Comparison of ENCODE assay signal across 15 cellular contexts in the genomic region with DNA sequence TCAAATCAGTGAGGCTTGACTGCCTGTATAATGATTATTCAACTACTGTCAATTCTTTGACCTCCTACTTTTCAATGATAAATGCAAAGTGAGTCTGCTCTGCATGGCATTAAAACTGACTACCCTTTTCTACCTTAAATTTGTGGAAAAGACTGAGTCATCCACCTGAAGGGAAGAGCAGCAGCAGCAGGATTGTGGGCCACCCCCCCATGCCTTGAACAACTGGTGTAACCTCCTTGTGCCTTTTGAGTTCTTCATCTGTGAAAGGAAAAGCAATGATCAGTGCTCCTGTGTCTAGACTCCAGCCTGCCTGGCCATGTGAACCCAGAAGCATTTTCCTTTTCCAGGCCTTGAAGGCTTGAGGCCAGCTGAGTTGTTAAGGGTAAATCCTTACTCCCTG.
"Had no signal": no experiment of that assay in that cellular context is flagged by ENCODE, and none has a peak within 500 bp of the region (broad histone marks: within the 10 kb centered on the region; RNA-seq: fewer than 3 reads in every experiment).

No MANE protein-coding gene starts in this region.

- H3K4me1 ChIP-seq: lower lobe of right lung, prostate gland had no signal

- H3K27ac ChIP-seq: dorsolateral prefrontal cortex, gastrocnemius medialis, lower lobe of right lung, prostate gland had no signal

- H3K9me3 ChIP-seq: gastrocnemius medialis, lower lobe of right lung, prostate gland had no signal

- DNase-seq: activated CD4-positive, alpha-beta T cell treated with anti-CD3 and anti-CD28 coated beads, Interleukin-2, amount 50 U/mL, for 4 hours; activated CD4-positive, CD25-positive, alpha-beta regulatory T cell treated with anti-CD3 and anti-CD28 coated beads, Interleukin-2, amount 50 U/mL, for 72 hours; activated CD8-positive, alpha-beta memory T cell treated with anti-CD3 and anti-CD28 coated beads, Interleukin-2, amount 10 ng/mL, durations not matched to agents 7 days and 5 days; activated gamma-delta T cell; activated T-cell treated with anti-CD3 and anti-CD28 coated beads, Interleukin-2, amount 50 U/mL, for 48 hours; amygdala; dorsolateral prefrontal cortex; gastrocnemius medialis; lower lobe of right lung; natural killer cell; stimulated activated CD4-positive, alpha-beta T cell treated with anti-CD3 and anti-CD28 coated beads, Interleukin-12 subunit alpha, Interleukin-12 subunit beta, amount 100 ng/mL, for 4 hours; stimulated activated naive CD4-positive, alpha-beta T cell treated with Interleukin-2 at 50 U/mL for 16 hours had no signal

- ATAC-seq: activated CD8-positive, alpha-beta memory T cell treated with anti-CD3 and anti-CD28 coated beads, Interleukin-2, amount 10 ng/mL, durations not matched to agents 7 days and 5 days; gastrocnemius medialis; natural killer cell; sciatic nerve had no signal

- H3K4me3 ChIP-seq: dorsolateral prefrontal cortex, gastrocnemius medialis, lower lobe of right lung, prostate gland had no signal

- H3K27me3 ChIP-seq: brain microvascular endothelial cell, dorsolateral prefrontal cortex, gastrocnemius medialis had no signal

- H3K36me3 ChIP-seq: brain microvascular endothelial cell, gastrocnemius medialis, lower lobe of right lung, prostate gland had no signal
